Comparison of ENCODE assay signal across 8 cellular contexts in the genomic region with DNA sequence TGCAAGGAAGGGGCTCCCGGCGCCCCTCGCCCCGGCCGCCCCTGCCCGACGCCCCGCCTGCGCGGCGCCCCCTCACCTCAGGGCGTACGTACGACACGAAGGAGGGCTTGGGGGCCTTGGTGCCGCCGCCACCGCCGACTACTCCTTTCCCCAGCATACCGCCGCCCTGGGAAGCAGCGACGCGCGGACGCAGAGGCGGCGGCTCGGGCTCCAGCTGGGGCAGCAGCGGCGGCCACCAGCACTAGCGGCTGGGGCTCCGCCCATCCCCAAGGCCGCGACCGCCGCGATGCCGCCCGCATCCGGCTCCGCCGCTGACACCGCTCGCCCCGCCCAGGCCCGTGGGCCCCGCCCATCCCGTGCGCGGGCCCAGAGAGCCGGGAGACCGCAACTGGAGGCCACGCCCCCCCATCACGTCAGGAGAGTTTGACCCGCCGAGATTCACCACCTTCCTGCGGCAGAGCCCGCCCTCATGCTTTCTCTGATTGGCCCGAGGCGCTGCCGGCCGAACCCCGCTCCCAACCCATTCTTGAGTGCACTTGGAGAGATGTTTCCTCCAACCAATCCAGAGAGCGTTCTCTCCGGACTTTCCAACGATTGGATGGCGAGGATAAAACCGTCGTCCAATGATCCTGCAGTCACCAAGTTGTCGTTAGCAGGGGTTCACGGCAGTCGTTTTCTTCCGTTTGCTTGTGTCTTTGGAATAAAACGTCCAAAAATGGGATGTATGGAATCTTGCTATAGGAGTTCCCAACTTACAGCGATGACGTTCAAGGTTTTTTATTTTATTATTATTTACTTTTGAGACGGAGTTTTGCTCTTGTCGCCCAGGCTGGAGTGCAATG. TPM values are rescaled to one million over a fixed set of nuclear protein-coding genes. Genes with fewer than 3 reads are reported as not detected.
DNase-seq lines count a peak whose midpoint lies in the region; ATAC-seq, FAIRE-seq and TF ChIP-seq lines count a peak whose summit lies in the region.

A gene with protein sequence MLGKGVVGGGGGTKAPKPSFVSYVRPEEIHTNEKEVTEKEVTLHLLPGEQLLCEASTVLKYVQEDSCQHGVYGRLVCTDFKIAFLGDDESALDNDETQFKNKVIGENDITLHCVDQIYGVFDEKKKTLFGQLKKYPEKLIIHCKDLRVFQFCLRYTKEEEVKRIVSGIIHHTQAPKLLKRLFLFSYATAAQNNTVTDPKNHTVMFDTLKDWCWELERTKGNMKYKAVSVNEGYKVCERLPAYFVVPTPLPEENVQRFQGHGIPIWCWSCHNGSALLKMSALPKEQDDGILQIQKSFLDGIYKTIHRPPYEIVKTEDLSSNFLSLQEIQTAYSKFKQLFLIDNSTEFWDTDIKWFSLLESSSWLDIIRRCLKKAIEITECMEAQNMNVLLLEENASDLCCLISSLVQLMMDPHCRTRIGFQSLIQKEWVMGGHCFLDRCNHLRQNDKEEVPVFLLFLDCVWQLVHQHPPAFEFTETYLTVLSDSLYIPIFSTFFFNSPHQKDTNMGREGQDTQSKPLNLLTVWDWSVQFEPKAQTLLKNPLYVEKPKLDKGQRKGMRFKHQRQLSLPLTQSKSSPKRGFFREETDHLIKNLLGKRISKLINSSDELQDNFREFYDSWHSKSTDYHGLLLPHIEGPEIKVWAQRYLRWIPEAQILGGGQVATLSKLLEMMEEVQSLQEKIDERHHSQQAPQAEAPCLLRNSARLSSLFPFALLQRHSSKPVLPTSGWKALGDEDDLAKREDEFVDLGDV (minus strand): TSS at position 258 of the 842 bp plus-strand sequence. CDS start 101 bp downstream, at position 157.

- no peaks in the 10 kb centered on the region for H3K27me3 Mint-ChIP-seq in chondrocyte (ENCODE audit: low read depth)

- no peaks in the 10 kb centered on the region for H3K9me3 Mint-ChIP-seq in chondrocyte (ENCODE audit: low read depth)

- dilution Hi-C loops in keratinocyte (cut with MboI; ENCODE audit: extremely low pct_ligation_motif_present, low sequenced_read_pairs): no loop called here

- peak within 1 kb of the TSS; percentile 83 for H3K4me3 Mint-ChIP-seq in chondrocyte (ENCODE audit: unreplicated experiment)

- no peaks in the 10 kb centered on the region for H3K9me3 ChIP-seq in keratinocyte (ENCODE audit: control insufficient read depth, low read depth, low read length)

- peak within 1 kb of the TSS; percentile 82 for H3K9ac ChIP-seq in keratinocyte (ENCODE audit: control insufficient read depth, extremely low read depth, insufficient read depth, low read length)

- H3K36me3 ChIP-seq in keratinocyte (ENCODE audit: control insufficient read depth in 2 of 2, extremely low read depth in 1 of 2, insufficient read depth in 2 of 2, low read length in 2 of 2): peaks cover 0 to 4% of the 10 kb centered on the region in 2 experiments

- H3K4me1 ChIP-seq in keratinocyte (ENCODE audit: control insufficient read depth, extremely low read depth, insufficient read depth, low read length): peaks cover 6% of the 10 kb centered on the region

- H3K27ac Mint-ChIP-seq in chondrocyte (ENCODE audit: unreplicated experiment): peak within 1 kb of the TSS; percentile 95

- peak; percentile 84 for TF ChIP-seq POLR2A in GM19193 (IDR thresholded peaks at IDR 0.05; ENCODE audit: extremely low read depth, insufficient read depth, insufficient read length)

- peak within 1 kb of the TSS; percentile 83 to 86 (median 86) for H3K4me3 ChIP-seq in keratinocyte (ENCODE audit: control insufficient read depth in 2 of 3, extremely low read depth in 1 of 3, insufficient read depth in 2 of 3, low read depth in 1 of 3, low read length in 3 of 3)

- no peaks in the 10 kb centered on the region for H3K9me1 ChIP-seq in keratinocyte (ENCODE audit: control insufficient read depth, extremely low read depth, insufficient read depth, low read length)

- H3K27ac ChIP-seq in keratinocyte (ENCODE audit: control insufficient read depth, insufficient read depth, low read length): peak within 1 kb of the TSS; percentile 72

- TF ChIP-seq CTCF in chondrocyte (IDR thresholded peaks at IDR 0.05) (peak; percentile 20), keratinocyte (optimal IDR thresholded peaks at IDR 0.05 in 1 of 3, IDR thresholded peaks at IDR 0.05 in 1 of 3, conservative IDR thresholded peaks at IDR 0.05 in 1 of 3; ENCODE audit: extremely low read depth in 1 of 3, insufficient read depth in 2 of 3, low read length in 3 of 3) (no peak)

- DNase-seq in AML-193 (lab: John Stamatoyannopoulos, UW) (peak; percentile 98 to 99), NCI-H510A treated with DMSO at 0.1 percent for 48 hours (lab: John Stamatoyannopoulos, UW) (peak; percentile 99), chondrocyte (ENCODE audit: low spot score) (peak; percentile 100), keratinocyte (ENCODE audit: low read depth, low spot score) (peak; percentile 92)
- peak; percentile 100 for DNase-seq in activated CD4-positive, alpha-beta T cell treated with anti-CD3 and anti-CD28 coated beads for 24 hours (ENCODE audit: low read depth in 2 of 2)
- peak; percentile 99 to 100 for DNase-seq in stimulated activated CD4-positive, alpha-beta T cell treated with anti-CD3 and anti-CD28 coated beads, Interleukin-15, amount 100 ng/mL, for 1 hour (ENCODE audit: low read depth in 1 of 2, low spot score in 1 of 2)

- H2AFZ ChIP-seq in keratinocyte (ENCODE audit: control insufficient read depth, low read length): peak within 1 kb of the TSS; percentile 74

- ATAC-seq in HG03439 (IDR thresholded peaks at IDR 0.05; ENCODE audit: unreplicated experiment): peak; percentile 96

- H3K27me3 ChIP-seq in keratinocyte (ENCODE audit: control insufficient read depth, extremely low read depth, insufficient read depth, low read length): no peaks in the 10 kb centered on the region

- peaks cover 32% of the 10 kb centered on the region for H3K4me1 Mint-ChIP-seq in chondrocyte (ENCODE audit: low read depth)

- peaks cover 38% of the 10 kb centered on the region for H3K79me2 ChIP-seq in keratinocyte (ENCODE audit: control insufficient read depth, insufficient read depth, low read length)

- H3K36me3 Mint-ChIP-seq in chondrocyte (ENCODE audit: low read depth): no peaks in the 10 kb centered on the region

- H4K20me1 ChIP-seq in keratinocyte (ENCODE audit: control insufficient read depth, extremely low read depth, insufficient read depth, low read length): no peaks in the 10 kb centered on the region

- peak; percentile 67 for FAIRE-seq in keratinocyte (lab: Jason Lieb, UNC)

- peak within 1 kb of the TSS; percentile 96 for H3K4me2 ChIP-seq in keratinocyte (ENCODE audit: control insufficient read depth, extremely low read depth, insufficient read depth, low read depth, low read length)

RNA-seq across cellular contexts. Expression of the gene that starts here (rescaled TPM):
- total RNA-seq in chondrocyte: 19.0 to 20.4 TPM (median 19.8 TPM) in 3 replicates
- 11.0 to 17.1 TPM (median 15.6 TPM) in 3 replicates for polyA plus RNA-seq in keratinocyte
- polyA plus RNA-seq in keratinocyte (2011; ENCODE audit: low read depth): 5.3 TPM
- polyA plus RNA-seq in keratinocyte (2011; cell fraction: cytosol; rRNA removed): 10.0 and 18.5 TPM in 2 replicates
- 11.9 and 12.8 TPM in 2 replicates for polyA plus RNA-seq in keratinocyte (2011; cell fraction: nucleus; rRNA removed)
- polyA plus RNA-seq in keratinocyte (2012; ENCODE audit: low replicate concordance): 11.2 and 12.5 TPM in 2 replicates
- polyA minus RNA-seq in keratinocyte: 13.6 to 28.5 TPM (median 14.7 TPM) in 3 replicates
- polyA minus RNA-seq in keratinocyte (2011; cell fraction: cytosol; rRNA and poly(A)+ RNA removed): 15.0 TPM
- polyA minus RNA-seq in keratinocyte (2011; cell fraction: nucleus; rRNA and poly(A)+ RNA removed): 15.5 and 20.7 TPM in 2 replicates

Comparison
In these comparisons a context has a peak if more than half of its experiments do, and no peak if none do; other contexts are left out.
1. Peak in every context shown above with its lines: DNase-seq, ATAC-seq, H3K4me3 ChIP-seq and H3K27ac ChIP-seq.